37 cellular contexts compared by ENCODE assay signal in the genomic region with DNA sequence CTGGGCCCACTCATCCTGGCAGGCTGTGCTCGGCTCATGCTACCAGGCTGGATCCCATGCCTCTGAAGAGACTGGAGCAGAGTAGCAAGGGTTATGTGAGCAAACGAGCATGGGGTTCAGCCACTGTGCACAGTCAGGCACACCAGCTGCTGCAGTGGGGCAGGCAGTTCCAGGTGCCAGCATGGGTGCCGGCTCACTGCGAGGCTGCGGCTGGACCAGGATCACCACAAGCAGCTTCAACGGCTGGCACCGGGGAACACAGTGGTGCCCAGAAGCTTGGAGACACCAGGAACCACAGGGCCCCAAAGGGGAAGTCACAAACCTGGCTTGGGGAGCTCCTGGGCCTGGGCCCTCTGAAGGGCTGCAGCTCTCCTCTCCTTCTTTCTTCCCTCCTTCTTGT. TPM values are rescaled to one million over a fixed set of nuclear protein-coding genes. Genes with fewer than 3 reads are reported as not detected.
"Had no signal": no experiment of that assay in that cellular context is flagged by ENCODE, and none has a peak within 500 bp of the region (broad histone marks: within the 10 kb centered on the region; RNA-seq: fewer than 3 reads in every experiment).

No MANE protein-coding gene starts in this region.

- H3K4me3 ChIP-seq: coronary artery, heart right ventricle, left ventricle myocardium inferior, lower lobe of right lung, pancreas, smooth muscle cell, suprapubic skin, transverse colon, vagina had no signal

- H3K36me3 ChIP-seq: lower lobe of right lung, neutrophil, pancreas, suprapubic skin, transverse colon, vagina had no signal

- H3K4me1 ChIP-seq: foreskin keratinocyte, heart right ventricle, left ventricle myocardium inferior, lower lobe of right lung, pancreas, suprapubic skin, vagina had no signal

- H3K4me1 Mint-ChIP-seq: naive thymus-derived CD8-positive, alpha-beta T cell; nephron progenitor cell; stimulated activated naive CD8-positive, alpha-beta T cell treated with anti-CD3 and anti-CD28 coated beads, Interleukin-15, amount 100 ng/mL, for 72 hours had no signal

- H3K9me3 ChIP-seq: neutrophil, pancreas, suprapubic skin had no signal

- H3K27me3 ChIP-seq: foreskin keratinocyte, heart right ventricle, neutrophil, pancreas, suprapubic skin, transverse colon, vagina had no signal

- DNase-seq: dermis blood vessel endothelial cell; effector memory CD4-positive, alpha-beta T cell; foreskin keratinocyte; glutamatergic neuron; heart right ventricle; hippocampal formation; islet precursor cell; kidney glomerular epithelial cell; left colon; left ventricle myocardium inferior; lower lobe of right lung; naive thymus-derived CD8-positive, alpha-beta T cell; nephron progenitor cell; retina; stimulated activated CD4-positive, alpha-beta T cell treated with anti-CD3 and anti-CD28 coated beads, Interleukin-12 subunit alpha, Interleukin-12 subunit beta, amount 100 ng/mL, for 4 hours; stimulated activated CD4-positive, alpha-beta T cell treated with anti-CD3 and anti-CD28 coated beads, Interleukin-1b, Interleukin-23, amount 100 ng/mL, for 48 hours; stimulated activated CD4-positive, alpha-beta T cell treated with anti-CD3 and anti-CD28 coated beads, Interleukin-4, amount 100 ng/mL, for 1 hour; stimulated activated CD8-positive, alpha-beta memory T cell treated with anti-CD3 and anti-CD28 coated beads, Interleukin-4, amount 100 ng/mL, for 48 hours; stimulated activated naive CD4-positive, alpha-beta T cell; stimulated activated naive CD8-positive, alpha-beta T cell treated with anti-CD3 and anti-CD28 coated beads, Interleukin-15, amount 100 ng/mL, for 72 hours; transverse colon had no signal

- H3K4me2 ChIP-seq: smooth muscle cell had no signal

- H3K27ac ChIP-seq: coronary artery, foreskin keratinocyte, heart right ventricle, left ventricle myocardium inferior, lower lobe of right lung, neutrophil, pancreas, suprapubic skin, transverse colon, vagina had no signal

- H3K4me3 Mint-ChIP-seq: naive thymus-derived CD8-positive, alpha-beta T cell; nephron progenitor cell; stimulated activated naive CD8-positive, alpha-beta T cell treated with anti-CD3 and anti-CD28 coated beads, Interleukin-15, amount 100 ng/mL, for 72 hours had no signal

- H3K27ac Mint-ChIP-seq: nephron progenitor cell; stimulated activated naive CD8-positive, alpha-beta T cell treated with anti-CD3 and anti-CD28 coated beads, Interleukin-15, amount 100 ng/mL, for 72 hours had no signal

- FAIRE-seq: endometrium, pancreas had no signal

- H3K27me3 Mint-ChIP-seq: stimulated activated naive CD8-positive, alpha-beta T cell treated with anti-CD3 and anti-CD28 coated beads, Interleukin-15, amount 100 ng/mL, for 72 hours had no signal

- ATAC-seq: esophagus mucosa; foreskin keratinocyte; heart right ventricle; left colon; lower lobe of right lung; naive thymus-derived CD8-positive, alpha-beta T cell; pancreas; sciatic nerve; stimulated activated naive CD8-positive, alpha-beta T cell treated with anti-CD3 and anti-CD28 coated beads, Interleukin-15, amount 100 ng/mL, for 72 hours had no signal

RNA-seq across cellular contexts. Expression of gene CLEC19A, which starts 45.8 kb away (rescaled TPM):
- total RNA-seq: dermis blood vessel endothelial cell; esophagus mucosa; fibroblast of lung; foreskin keratinocyte; heart right ventricle; left colon; left ventricle myocardium inferior; lower lobe of right lung; mesenteric fat pad; myocyte; naive thymus-derived CD8-positive, alpha-beta T cell; omental fat pad; posterior vena cava; pulmonary artery endothelial cell; smooth muscle cell; suprapubic skin; transverse colon; ureter; vagina had no signal
- polyA plus RNA-seq: fibroblast of lung; foreskin keratinocyte; heart right ventricle; naive thymus-derived CD8-positive, alpha-beta T cell; pancreas; smooth muscle cell had no signal
